1 cellular context compared by ENCODE assay signal in genomic region chr17:75896360-75897075, GRCh38.
TF ChIP-seq lines count a peak whose summit lies in the region.

A gene with protein sequence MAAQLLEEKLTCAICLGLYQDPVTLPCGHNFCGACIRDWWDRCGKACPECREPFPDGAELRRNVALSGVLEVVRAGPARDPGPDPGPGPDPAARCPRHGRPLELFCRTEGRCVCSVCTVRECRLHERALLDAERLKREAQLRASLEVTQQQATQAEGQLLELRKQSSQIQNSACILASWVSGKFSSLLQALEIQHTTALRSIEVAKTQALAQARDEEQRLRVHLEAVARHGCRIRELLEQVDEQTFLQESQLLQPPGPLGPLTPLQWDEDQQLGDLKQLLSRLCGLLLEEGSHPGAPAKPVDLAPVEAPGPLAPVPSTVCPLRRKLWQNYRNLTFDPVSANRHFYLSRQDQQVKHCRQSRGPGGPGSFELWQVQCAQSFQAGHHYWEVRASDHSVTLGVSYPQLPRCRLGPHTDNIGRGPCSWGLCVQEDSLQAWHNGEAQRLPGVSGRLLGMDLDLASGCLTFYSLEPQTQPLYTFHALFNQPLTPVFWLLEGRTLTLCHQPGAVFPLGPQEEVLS (minus strand): TSS chr17:75896951. CDS start chr17:75896937, 14 bp downstream.

TF ChIP-seq in HepG2, 621 proteins besides CTCF, POLR2A, EP300 and RAD21 (continued from another document and continues in another):
- TF ChIP-seq IRF9 (CRISPR knock-in tag; IDR thresholded peaks at IDR 0.05; ENCODE audit: borderline replicate concordance) = peak; percentile 89
- TF ChIP-seq, protein P1, sequence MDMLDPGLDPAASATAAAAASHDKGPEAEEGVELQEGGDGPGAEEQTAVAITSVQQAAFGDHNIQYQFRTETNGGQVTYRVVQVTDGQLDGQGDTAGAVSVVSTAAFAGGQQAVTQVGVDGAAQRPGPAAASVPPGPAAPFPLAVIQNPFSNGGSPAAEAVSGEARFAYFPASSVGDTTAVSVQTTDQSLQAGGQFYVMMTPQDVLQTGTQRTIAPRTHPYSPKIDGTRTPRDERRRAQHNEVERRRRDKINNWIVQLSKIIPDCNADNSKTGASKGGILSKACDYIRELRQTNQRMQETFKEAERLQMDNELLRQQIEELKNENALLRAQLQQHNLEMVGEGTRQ (IDR thresholded peaks at IDR 0.05; ENCODE audit: low read depth, low read length) = no peak
- TF ChIP-seq, protein P1 (CRISPR knock-in tag; IDR thresholded peaks at IDR 0.05; ENCODE audit: borderline replicate concordance) = no peak
- peak; percentile 87 for TF ChIP-seq MYPOP (CRISPR knock-in tag; IDR thresholded peaks at IDR 0.05)
- TF ChIP-seq ELF3 (CRISPR knock-in tag; IDR thresholded peaks at IDR 0.05) = no peak; the same call in 1 of the 2 replicates
- no peak for TF ChIP-seq ELK4 (CRISPR knock-in tag; IDR thresholded peaks at IDR 0.05; ENCODE audit: borderline replicate concordance)
- TF ChIP-seq ETS1 (CRISPR knock-in tag; IDR thresholded peaks at IDR 0.05) = peak; percentile 66; the same call in 1 of the 2 replicates
- TF ChIP-seq ZNF468 (CRISPR knock-in tag; IDR thresholded peaks at IDR 0.05) = 0 out of 2 replicates have a peak, but pooled peaks have one; percentile 26
- TF ChIP-seq ZNF20 (CRISPR knock-in tag; IDR thresholded peaks at IDR 0.05) = no peak
- TF ChIP-seq GATAD2A (CRISPR knock-in tag; IDR thresholded peaks at IDR 0.05) = 0 out of 2 replicates have a peak, but pooled peaks have one; percentile 21
- TF ChIP-seq HNRNPH1 (optimal IDR thresholded peaks at IDR 0.05; ENCODE audit: low read depth, low read length) = no peak
- peak; percentile 99 for TF ChIP-seq ZFP91 (CRISPR knock-in tag; IDR thresholded peaks at IDR 0.05; ENCODE audit: borderline replicate concordance)
- TF ChIP-seq GABPB1 (CRISPR knock-in tag; IDR thresholded peaks at IDR 0.05) = peak; percentile 72
- TF ChIP-seq TARDBP (CRISPR knock-in tag; IDR thresholded peaks at IDR 0.05) = peak; percentile 67
- TF ChIP-seq, protein P2, sequence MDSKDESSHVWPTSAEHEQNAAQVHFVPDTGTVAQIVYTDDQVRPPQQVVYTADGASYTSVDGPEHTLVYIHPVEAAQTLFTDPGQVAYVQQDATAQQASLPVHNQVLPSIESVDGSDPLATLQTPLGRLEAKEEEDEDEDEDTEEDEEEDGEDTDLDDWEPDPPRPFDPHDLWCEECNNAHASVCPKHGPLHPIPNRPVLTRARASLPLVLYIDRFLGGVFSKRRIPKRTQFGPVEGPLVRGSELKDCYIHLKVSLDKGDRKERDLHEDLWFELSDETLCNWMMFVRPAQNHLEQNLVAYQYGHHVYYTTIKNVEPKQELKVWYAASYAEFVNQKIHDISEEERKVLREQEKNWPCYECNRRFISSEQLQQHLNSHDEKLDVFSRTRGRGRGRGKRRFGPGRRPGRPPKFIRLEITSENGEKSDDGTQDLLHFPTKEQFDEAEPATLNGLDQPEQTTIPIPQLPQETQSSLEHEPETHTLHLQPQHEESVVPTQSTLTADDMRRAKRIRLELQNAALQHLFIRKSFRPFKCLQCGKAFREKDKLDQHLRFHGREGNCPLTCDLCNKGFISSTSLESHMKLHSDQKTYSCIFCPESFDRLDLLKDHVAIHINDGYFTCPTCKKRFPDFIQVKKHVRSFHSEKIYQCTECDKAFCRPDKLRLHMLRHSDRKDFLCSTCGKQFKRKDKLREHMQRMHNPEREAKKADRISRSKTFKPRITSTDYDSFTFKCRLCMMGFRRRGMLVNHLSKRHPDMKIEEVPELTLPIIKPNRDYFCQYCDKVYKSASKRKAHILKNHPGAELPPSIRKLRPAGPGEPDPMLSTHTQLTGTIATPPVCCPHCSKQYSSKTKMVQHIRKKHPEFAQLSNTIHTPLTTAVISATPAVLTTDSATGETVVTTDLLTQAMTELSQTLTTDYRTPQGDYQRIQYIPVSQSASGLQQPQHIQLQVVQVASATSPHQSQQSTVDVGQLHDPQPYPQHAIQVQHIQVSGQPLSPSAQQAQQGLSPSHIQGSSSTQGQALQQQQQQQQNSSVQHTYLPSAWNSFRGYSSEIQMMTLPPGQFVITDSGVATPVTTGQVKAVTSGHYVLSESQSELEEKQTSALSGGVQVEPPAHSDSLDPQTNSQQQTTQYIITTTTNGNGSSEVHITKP (CRISPR knock-in tag; IDR thresholded peaks at IDR 0.05; ENCODE audit: low read depth) = no peak
- TF ChIP-seq SMC3 (IDR thresholded peaks at IDR 0.05; ENCODE audit: low read length) = no peak
- peak; percentile 84 for TF ChIP-seq HOXA3 (CRISPR knock-in tag; IDR thresholded peaks at IDR 0.05)
- TF ChIP-seq SOX13 (IDR thresholded peaks at IDR 0.05) = no peak
- peak in 1 of 2 experiments; percentile 18; a peak in 1 of 4 replicates for TF ChIP-seq SOX13 (CRISPR knock-in tag; conservative IDR thresholded peaks at IDR 0.05 in 1 of 2, IDR thresholded peaks at IDR 0.05 in 1 of 2)
- peak; percentile 25; the same call in 1 of the 2 replicates for TF ChIP-seq ETV6 (CRISPR knock-in tag; conservative IDR thresholded peaks at IDR 0.05)
- TF ChIP-seq E2F2 (CRISPR knock-in tag; IDR thresholded peaks at IDR 0.05; ENCODE audit: borderline replicate concordance) = 0 out of 2 replicates have a peak, but pooled peaks have one; percentile 54
- TF ChIP-seq CREB1 (IDR thresholded peaks at IDR 0.05) = no peak; the same call in 1 of the 2 replicates
- TF ChIP-seq CREB1 (CRISPR knock-in tag; IDR thresholded peaks at IDR 0.05) = no peak
- TF ChIP-seq PCBP2 (optimal IDR thresholded peaks at IDR 0.05; ENCODE audit: low read depth, low read length, poor library complexity, severe bottlenecking) = no peak
- TF ChIP-seq FUBP1 (CRISPR knock-in tag; IDR thresholded peaks at IDR 0.05; ENCODE audit: borderline replicate concordance) = no peak; the same call in 1 of the 2 replicates
- TF ChIP-seq, protein P3, sequence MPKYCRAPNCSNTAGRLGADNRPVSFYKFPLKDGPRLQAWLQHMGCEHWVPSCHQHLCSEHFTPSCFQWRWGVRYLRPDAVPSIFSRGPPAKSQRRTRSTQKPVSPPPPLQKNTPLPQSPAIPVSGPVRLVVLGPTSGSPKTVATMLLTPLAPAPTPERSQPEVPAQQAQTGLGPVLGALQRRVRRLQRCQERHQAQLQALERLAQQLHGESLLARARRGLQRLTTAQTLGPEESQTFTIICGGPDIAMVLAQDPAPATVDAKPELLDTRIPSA (CRISPR knock-in tag; IDR thresholded peaks at IDR 0.05; ENCODE audit: borderline replicate concordance) = no peak; the same call in 1 of the 2 replicates
- TF ChIP-seq ZNF557 (CRISPR knock-in tag; IDR thresholded peaks at IDR 0.05) = 0 out of 2 replicates have a peak, but pooled peaks have one; percentile 33
- TF ChIP-seq RFXANK (CRISPR knock-in tag; IDR thresholded peaks at IDR 0.05) = no peak
- no peak for TF ChIP-seq ZBTB3 (CRISPR knock-in tag; IDR thresholded peaks at IDR 0.05; ENCODE audit: borderline replicate concordance, low read depth)
- no peak for TF ChIP-seq ZNF512B (CRISPR knock-in tag; IDR thresholded peaks at IDR 0.05; ENCODE audit: borderline replicate concordance)
- TF ChIP-seq ZEB1 (IDR thresholded peaks at IDR 0.05; ENCODE audit: insufficient replicate concordance, low read depth) = no peak
- TF ChIP-seq SKI (IDR thresholded peaks at IDR 0.05; ENCODE audit: partially characterized antibody) = no peak
- no peak for TF ChIP-seq MAFK (conservative IDR thresholded peaks at IDR 0.05 in 1 of 2, IDR thresholded peaks at IDR 0.05 in 1 of 2; ENCODE audit: low read length in 2 of 2)
- 0 out of 2 replicates have a peak, but pooled peaks have one; percentile 38 for TF ChIP-seq ZBTB7B (CRISPR knock-in tag; IDR thresholded peaks at IDR 0.05)
- peak; percentile 95 for TF ChIP-seq POLR2G (IDR thresholded peaks at IDR 0.05; ENCODE audit: low read depth, low read length)
- TF ChIP-seq ADNP (CRISPR knock-in tag; IDR thresholded peaks at IDR 0.05) = 0 out of 2 replicates have a peak, but pooled peaks have one; percentile 23
- peak; percentile 53 for TF ChIP-seq ISL2 (CRISPR knock-in tag; IDR thresholded peaks at IDR 0.05)
